Comparison of ENCODE assay signal across 15 cellular contexts in genomic region chr19:2978467-2978767, GRCh38. TPM values are rescaled to one million over a fixed set of nuclear protein-coding genes. Genes with fewer than 3 reads are reported as not detected.
DNase-seq lines count a peak whose midpoint lies in the region; ATAC-seq and TF ChIP-seq lines count a peak whose summit lies in the region.
"Had no signal": no experiment of that assay in that cellular context is flagged by ENCODE, and none has a peak within 500 bp of the region (broad histone marks: within the 10 kb centered on the region; RNA-seq: fewer than 3 reads in every experiment).

No MANE protein-coding gene starts in this region.

- H3K4me3 ChIP-seq in left ventricle myocardium inferior (no peak overlapping the region), body of pancreas (no peak overlapping the region), sigmoid colon (no peak overlapping the region)

- no peak for TF ChIP-seq CTCF in left ventricle myocardium inferior (IDR thresholded peaks at IDR 0.05; ENCODE audit: borderline replicate concordance)
- TF ChIP-seq CTCF in body of pancreas (IDR thresholded peaks at IDR 0.05) = no peak
- no peak for TF ChIP-seq CTCF in sigmoid colon (IDR thresholded peaks at IDR 0.05)

- ATAC-seq in Right ventricle myocardium inferior = no peak
- no peak for ATAC-seq in body of pancreas
- no peak for ATAC-seq in GM19397 (IDR thresholded peaks at IDR 0.05; ENCODE audit: unreplicated experiment)
- ATAC-seq in HG03097 (IDR thresholded peaks at IDR 0.05; ENCODE audit: low FRiP score, unreplicated experiment) = no peak
- ATAC-seq in HG02970 (IDR thresholded peaks at IDR 0.05; ENCODE audit: low FRiP score, unreplicated experiment) = no peak

- DNase-seq in left ventricle myocardium inferior (no peak), Right ventricle myocardium inferior (ENCODE audit: missing footprints) (no peak), body of pancreas (peak in 1 of 4 donors; percentile 21), sigmoid colon (no peak), NCI-H2081 treated with DMSO at 0.1 percent for 48 hours (lab: John Stamatoyannopoulos, UW) (no peak)
- DNase-seq: CD4-positive, CD25-positive, alpha-beta regulatory T cell; IMR-90; NCI-H1417; NCI-H2029 treated with DMSO at 0.1 percent for 48 hours; NCI-H510A treated with DMSO at 0.1 percent for 48 hours; RPMI8226 had no signal

- peak overlapping the region; percentile 78 for H3K27ac ChIP-seq in left ventricle myocardium inferior (replicated peaks)
- H3K27ac ChIP-seq in body of pancreas = peak overlapping the region; percentile 62 to 73 (median 69)
- H3K27ac ChIP-seq in sigmoid colon = peak overlapping the region in 3 of 4 donors; percentile 44 to 62 (median 55)

- H3K4me1 ChIP-seq in left ventricle myocardium inferior = peaks cover 63% of the 10 kb centered on the region
- H3K4me1 ChIP-seq in body of pancreas = peaks cover 44% of the 10 kb centered on the region
- peaks cover 0 to 39% (median 35%) of the 10 kb centered on the region in 4 donors for H3K4me1 ChIP-seq in sigmoid colon

- no peak for TF ChIP-seq EP300 in sigmoid colon (IDR thresholded peaks at IDR 0.05)

- WGBS in body of pancreas, 2 donors = 49 to 61% methylated on average over 3 of the region's 3 CpGs
- WGBS in sigmoid colon, 2 donors = 47 to 88% methylated on average over 3 of the region's 3 CpGs

- TF ChIP-seq POLR2A in body of pancreas (IDR thresholded peaks at IDR 0.05) (no peak), sigmoid colon (IDR thresholded peaks at IDR 0.05) (no peak)

- no peaks in the 10 kb centered on the region for H3K36me3 ChIP-seq in left ventricle myocardium inferior
- H3K36me3 ChIP-seq in body of pancreas (replicated peaks in 1 of 2; ENCODE audit: insufficient read depth in 1 of 2, low read depth in 2 of 2) = no peaks in the 10 kb centered on the region
- H3K36me3 ChIP-seq in sigmoid colon = no peaks in the 10 kb centered on the region
- H3K36me3 ChIP-seq: SJSA1 had no signal

- intact Hi-C loops in left ventricle myocardium inferior (cut with micrococcal nuclease) = no loop called here
- intact Hi-C loops in Right ventricle myocardium inferior (cut with DNase I) = no loop called here
- intact Hi-C loops in body of pancreas (cut with DNase I) = no loop called here
- intact Hi-C loops in sigmoid colon (cut with DNase I) = loop anchor here (2.0 kb wide), 1 partner anchor 56 kb away; no protein-coding TSS in a partner anchor

- no peaks in the 10 kb centered on the region for H3K27me3 ChIP-seq in left ventricle myocardium inferior (ENCODE audit: low read depth)
- no peaks in the 10 kb centered on the region for H3K27me3 ChIP-seq in body of pancreas
- H3K27me3 ChIP-seq in sigmoid colon = no peaks in the 10 kb centered on the region
- H3K27me3 ChIP-seq: SJSA1 had no signal

- no peaks in the 10 kb centered on the region for H3K9me3 ChIP-seq in left ventricle myocardium inferior (replicated peaks)
- no peaks in the 10 kb centered on the region for H3K9me3 ChIP-seq in body of pancreas
- H3K9me3 ChIP-seq in sigmoid colon = no peaks in the 10 kb centered on the region
- H3K9me3 ChIP-seq: SJSA1 had no signal

RNA-seq across cellular contexts. Expression of gene TLE6, which starts 1.1 kb away (rescaled TPM):
- 1.3 TPM for total RNA-seq in left ventricle myocardium inferior
- 1.1 TPM for total RNA-seq in Right ventricle myocardium inferior
- under 1 TPM in 1 of 2 donors, not detected in 1; 0.33 TPM for total RNA-seq in body of pancreas
- under 1 TPM in 3 of 4 donors, not detected in 1; 0.71 to 0.99 (median 0.81) TPM for total RNA-seq in sigmoid colon
- polyA plus RNA-seq in sigmoid colon = 1 to 10 TPM; 1.8 to 7.2 (median 3.0) TPM
- total RNA-seq: CD4-positive, CD25-positive, alpha-beta regulatory T cell had no signal
- polyA plus RNA-seq: CD4-positive, CD25-positive, alpha-beta regulatory T cell had no signal

RNA-seq across cellular contexts. Expression of gene ZNF77, which starts 33.6 kb away (rescaled TPM):
- 1.6 TPM for total RNA-seq in left ventricle myocardium inferior
- total RNA-seq in Right ventricle myocardium inferior = 2.6 TPM
- total RNA-seq in body of pancreas = 1 to 10 TPM; 3.3 to 6.2 TPM
- total RNA-seq in sigmoid colon = 1 to 10 TPM; 3.4 to 8.2 (median 5.3) TPM
- 1 to 10 TPM; 1.8 to 2.7 (median 2.1) TPM for polyA plus RNA-seq in sigmoid colon

RNA-seq across cellular contexts. Expression of gene TLE2, which starts 50.7 kb away (rescaled TPM):
- total RNA-seq in left ventricle myocardium inferior = 53.2 TPM
- 58.6 TPM for total RNA-seq in Right ventricle myocardium inferior
- total RNA-seq in body of pancreas = 10 to 100 TPM; 34.5 to 45.2 TPM
- 10 to 100 TPM; 27.8 to 66.5 (median 47.3) TPM for total RNA-seq in sigmoid colon
- 10 to 100 TPM; 10.9 to 20.9 (median 14.4) TPM for polyA plus RNA-seq in sigmoid colon
